In the genomic region with DNA sequence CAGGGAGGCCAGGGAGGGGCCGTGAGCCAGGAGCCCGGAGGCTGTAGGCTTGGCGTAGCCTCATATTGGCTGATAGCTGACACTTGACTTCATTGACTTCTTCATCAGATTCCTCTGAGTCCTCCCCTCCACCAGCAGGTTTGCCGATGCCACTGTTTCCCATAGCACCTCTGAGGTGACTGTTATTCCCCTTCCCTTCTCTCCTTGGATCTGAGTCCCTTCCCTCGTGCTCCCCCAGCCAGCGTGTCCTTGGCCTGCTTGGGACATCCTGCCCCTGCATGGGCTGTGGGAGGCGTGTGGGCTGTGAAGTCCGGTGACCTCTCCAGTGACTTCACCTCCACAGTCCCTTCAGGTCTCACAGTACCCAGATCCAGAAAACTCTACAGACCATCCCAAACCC, we compare ENCODE assay signal across 29 cellular contexts. TPM values are rescaled to one million over a fixed set of nuclear protein-coding genes. Genes with fewer than 3 reads are reported as not detected.
DNase-seq lines count a peak whose midpoint lies in the region; ATAC-seq and TF ChIP-seq lines count a peak whose summit lies in the region.
"Had no signal": no experiment of that assay in that cellular context is flagged by ENCODE, and none has a peak within 500 bp of the region (broad histone marks: within the 10 kb centered on the region; RNA-seq: fewer than 3 reads in every experiment).

No MANE protein-coding gene starts in this region.

- no peak for ATAC-seq in activated T-cell treated with anti-CD3 and anti-CD28 coated beads, Interleukin-2, amount 50 U/mL, for 4 hours
- no peak for ATAC-seq in activated B cell treated with CpG ODN at 0.5 μM for 24 hours (ENCODE audit: low read depth)
- ATAC-seq: activated CD8-positive, alpha-beta memory T cell treated with anti-CD3 and anti-CD28 coated beads, Interleukin-2, amount 10 ng/mL, durations not matched to agents 7 days and 5 days; activated naive CD4-positive, alpha-beta T cell treated with anti-CD3 and anti-CD28 coated beads, Interleukin-2, amount 50 U/mL, for 72 hours had no signal

- H3K27me3 ChIP-seq in mucosa of stomach (ENCODE audit: control insufficient read depth, insufficient read depth, low read length): no peaks in the 10 kb centered on the region
- H3K27me3 ChIP-seq in vagina: no peaks in the 10 kb centered on the region
- no peaks in the 10 kb centered on the region for H3K27me3 ChIP-seq in PC-9 (ENCODE audit: insufficient read depth, low read depth)

- peaks cover 67% of the 10 kb centered on the region for H3K4me1 Mint-ChIP-seq in activated T-cell treated with anti-CD3 and anti-CD28 coated beads, Interleukin-2, amount 50 U/mL, for 24 hours (ENCODE audit: low read depth)
- peaks cover 67% of the 10 kb centered on the region for H3K4me1 Mint-ChIP-seq in activated T-cell treated with anti-CD3 and anti-CD28 coated beads, Interleukin-2, amount 50 U/mL, for 4 hours (ENCODE audit: low read depth)
- H3K4me1 Mint-ChIP-seq in activated B cell treated with CpG ODN at 0.5 μM for 24 hours: peaks cover 59% of the 10 kb centered on the region

- no TSS peak for BruUV-seq in PC-9 (replicated peaks; lab: Mats Ljungman, UMichigan)

- DNase-seq in activated T-cell treated with anti-CD3 and anti-CD28 coated beads, Interleukin-2, amount 50 U/mL, for 24 hours: no peak
- DNase-seq in activated T-cell treated with anti-CD3 and anti-CD28 coated beads, Interleukin-2, amount 50 U/mL, for 4 hours: no peak
- DNase-seq in activated B cell treated with CpG ODN at 0.5 μM for 24 hours: no peak
- DNase-seq in vagina (ENCODE audit: extremely low spot score in 2 of 2): no peak
- no peak for DNase-seq in NCI-H2107 treated with DMSO at 0.1 percent for 48 hours (lab: John Stamatoyannopoulos, UW; ENCODE audit: unreplicated experiment)
- no peak for DNase-seq in PC-9
- DNase-seq: activated CD4-positive, alpha-beta T cell treated with anti-CD3 and anti-CD28 coated beads, Interleukin-2, amount 50 U/mL, for 1 hour; activated CD8-positive, alpha-beta memory T cell treated with anti-CD3 and anti-CD28 coated beads, Interleukin-2, amount 10 ng/mL, durations not matched to agents 7 days and 5 days; cerebellar nuclear complex; DMS53; GF-D8; GOT3; Kasumi-1; mammary epithelial cell; MV-4-11; NCI-H1694; NCI-H2171 treated with DMSO at 0.1 percent for 48 hours; NCI-H524 treated with DMSO at 0.1 percent for 48 hours; retina; RPMI8226; stimulated activated CD4-positive, alpha-beta T cell treated with anti-CD3 and anti-CD28 coated beads, Interleukin-2, amount 100 ng/mL, for 48 hours; stimulated activated naive CD4-positive, alpha-beta T cell treated with Interleukin-2 at 50 U/mL for 16 hours had no signal

- no peaks in the 10 kb centered on the region for H3K27me3 Mint-ChIP-seq in activated T-cell treated with anti-CD3 and anti-CD28 coated beads, Interleukin-2, amount 50 U/mL, for 24 hours
- H3K27me3 Mint-ChIP-seq in activated T-cell treated with anti-CD3 and anti-CD28 coated beads, Interleukin-2, amount 50 U/mL, for 4 hours (ENCODE audit: low read depth): no peaks in the 10 kb centered on the region
- no peaks in the 10 kb centered on the region for H3K27me3 Mint-ChIP-seq in activated B cell treated with CpG ODN at 0.5 μM for 24 hours
- H3K27me3 Mint-ChIP-seq: activated CD8-positive, alpha-beta memory T cell treated with anti-CD3 and anti-CD28 coated beads, Interleukin-2, amount 10 ng/mL, durations not matched to agents 7 days and 5 days had no signal

- no peaks in the 10 kb centered on the region for H3F3A ChIP-seq in PC-9 (ENCODE audit: insufficient read depth, low read depth)

- H3K27ac ChIP-seq in urinary bladder (ENCODE audit: low read depth) (peak overlapping the region; percentile 61), vagina (no peak overlapping the region), PC-9 (no peak overlapping the region)
- H3K27ac ChIP-seq: thoracic aorta had no signal

- CTCF ChIA-PET in activated B cell treated with CpG ODN at 0.5 μM for 24 hours (lab: Charles Lee): no interaction called here
- CTCF ChIA-PET in PC-9 (lab: Charles Lee): no interaction called here

- H3K9me2 ChIP-seq in PC-9 (ENCODE audit: insufficient read depth): no peaks in the 10 kb centered on the region

- no peak overlapping the region for H3K4me2 ChIP-seq in PC-9

- peaks cover 95% of the 10 kb centered on the region for H4K20me1 ChIP-seq in PC-9 (ENCODE audit: insufficient read depth)

- H3K9ac ChIP-seq in mucosa of stomach (ENCODE audit: low read length): peak overlapping the region; percentile 37

- H3K36me3 Mint-ChIP-seq in activated T-cell treated with anti-CD3 and anti-CD28 coated beads, Interleukin-2, amount 50 U/mL, for 24 hours (ENCODE audit: low read depth): peaks cover 12% of the 10 kb centered on the region
- H3K36me3 Mint-ChIP-seq in activated T-cell treated with anti-CD3 and anti-CD28 coated beads, Interleukin-2, amount 50 U/mL, for 4 hours (ENCODE audit: insufficient read depth): no peaks in the 10 kb centered on the region
- H3K36me3 Mint-ChIP-seq in activated B cell treated with CpG ODN at 0.5 μM for 24 hours (ENCODE audit: low read depth): peaks cover 3% of the 10 kb centered on the region
- H3K36me3 Mint-ChIP-seq: activated CD8-positive, alpha-beta memory T cell treated with anti-CD3 and anti-CD28 coated beads, Interleukin-2, amount 10 ng/mL, durations not matched to agents 7 days and 5 days; activated naive CD4-positive, alpha-beta T cell treated with anti-CD3 and anti-CD28 coated beads, Interleukin-2, amount 50 U/mL, for 72 hours had no signal

- H2AFZ ChIP-seq in PC-9: no peak overlapping the region

- POLR2A ChIA-PET in activated B cell treated with CpG ODN at 0.5 μM for 24 hours (lab: Charles Lee): interaction anchor here (4.2 kb wide), 1 partner anchor 9 kb away, joined by 25 read pairs; a partner anchor contains a TSS
- POLR2A ChIA-PET in PC-9 (lab: Charles Lee; ENCODE audit: unreplicated experiment): no interaction called here

- 84% methylated on average over 8 of the region's 8 CpGs for WGBS in urinary bladder

- TF ChIP-seq CTCF in activated B cell treated with CpG ODN at 0.5 μM for 24 hours (IDR thresholded peaks at IDR 0.05): no peak
- TF ChIP-seq CTCF in vagina (IDR thresholded peaks at IDR 0.05): no peak
- TF ChIP-seq CTCF in PC-9 (conservative IDR thresholded peaks at IDR 0.05): no peak

- intact Hi-C loops in activated B cell treated with CpG ODN at 0.5 μM for 24 hours (cut with micrococcal nuclease): loop anchor here (2.0 kb wide), 1 partner anchor 15 kb away; no protein-coding TSS in a partner anchor
- intact Hi-C loops in vagina (cut with DNase I): no loop called here
- intact Hi-C loops in PC-9 (cut with micrococcal nuclease; ENCODE audit: unreplicated experiment): no loop called here

- H3K4me3 ChIP-seq in mucosa of stomach (ENCODE audit: low read length) (no peak overlapping the region), urinary bladder (ENCODE audit: low read depth, low read length) (no peak overlapping the region), vagina (no peak overlapping the region), PC-9 (no peak overlapping the region)
- H3K4me3 ChIP-seq: thoracic aorta had no signal

- H3K36me3 ChIP-seq in mucosa of stomach (ENCODE audit: control insufficient read depth, insufficient read depth, low read length) (no peaks in the 10 kb centered on the region), urinary bladder (ENCODE audit: insufficient read depth) (no peaks in the 10 kb centered on the region), vagina (no peaks in the 10 kb centered on the region), PC-9 (ENCODE audit: low read depth) (no peaks in the 10 kb centered on the region)
- H3K36me3 ChIP-seq: thoracic aorta had no signal

- H3K4me1 ChIP-seq in mucosa of stomach (ENCODE audit: control insufficient read depth, insufficient read depth, low read length) (peaks cover 92% of the 10 kb centered on the region), urinary bladder (ENCODE audit: insufficient read depth) (no peaks in the 10 kb centered on the region), vagina (peaks cover 81% of the 10 kb centered on the region), PC-9 (replicated peaks; ENCODE audit: insufficient read depth) (peaks cover 13% of the 10 kb centered on the region)

- peaks cover 87% of the 10 kb centered on the region for H3K79me2 ChIP-seq in PC-9 (ENCODE audit: low read depth)

- no peaks in the 10 kb centered on the region for H3K9me3 Mint-ChIP-seq in activated T-cell treated with anti-CD3 and anti-CD28 coated beads, Interleukin-2, amount 50 U/mL, for 24 hours
- H3K9me3 Mint-ChIP-seq in activated T-cell treated with anti-CD3 and anti-CD28 coated beads, Interleukin-2, amount 50 U/mL, for 4 hours: no peaks in the 10 kb centered on the region
- no peaks in the 10 kb centered on the region for H3K9me3 Mint-ChIP-seq in activated B cell treated with CpG ODN at 0.5 μM for 24 hours
- H3K9me3 Mint-ChIP-seq: activated naive CD4-positive, alpha-beta T cell treated with anti-CD3 and anti-CD28 coated beads, Interleukin-2, amount 50 U/mL, for 72 hours; activated T-helper 1 cell treated with anti-CD3 and anti-CD28 coated beads, Interleukin-12 subunit alpha, Interleukin-12 subunit beta, Interleukin-2, Interleukin-4 antibody, amounts not matched to agents 30 ng/mL and 10 ng/mL and 1 ng/mL, durations not matched to agents 14 hours and 24 hours and 36 hours had no signal

- no peak for TF ChIP-seq POLR2A in vagina (IDR thresholded peaks at IDR 0.05)

- H3K9me3 ChIP-seq in mucosa of stomach (ENCODE audit: control insufficient read depth, low read length) (no peaks in the 10 kb centered on the region), vagina (no peaks in the 10 kb centered on the region), PC-9 (ENCODE audit: insufficient read depth, low read depth) (no peaks in the 10 kb centered on the region)
- H3K9me3 ChIP-seq: thoracic aorta had no signal

- H3K27ac Mint-ChIP-seq in activated T-cell treated with anti-CD3 and anti-CD28 coated beads, Interleukin-2, amount 50 U/mL, for 24 hours: peak overlapping the region; percentile 44
- peak overlapping the region; percentile 37 for H3K27ac Mint-ChIP-seq in activated B cell treated with CpG ODN at 0.5 μM for 24 hours
- H3K27ac Mint-ChIP-seq: activated CD8-positive, alpha-beta memory T cell treated with anti-CD3 and anti-CD28 coated beads, Interleukin-2, amount 10 ng/mL, durations not matched to agents 7 days and 5 days; activated T-helper 1 cell treated with anti-CD3 and anti-CD28 coated beads, Interleukin-12 subunit alpha, Interleukin-12 subunit beta, Interleukin-2, Interleukin-4 antibody, amounts not matched to agents 30 ng/mL and 10 ng/mL and 1 ng/mL, durations not matched to agents 14 hours and 24 hours and 36 hours had no signal

- no peak overlapping the region for H3K4me3 Mint-ChIP-seq in activated T-cell treated with anti-CD3 and anti-CD28 coated beads, Interleukin-2, amount 50 U/mL, for 24 hours
- no peak overlapping the region for H3K4me3 Mint-ChIP-seq in activated T-cell treated with anti-CD3 and anti-CD28 coated beads, Interleukin-2, amount 50 U/mL, for 4 hours
- no peak overlapping the region for H3K4me3 Mint-ChIP-seq in activated B cell treated with CpG ODN at 0.5 μM for 24 hours
- H3K4me3 Mint-ChIP-seq: activated CD8-positive, alpha-beta memory T cell treated with anti-CD3 and anti-CD28 coated beads, Interleukin-2, amount 10 ng/mL, durations not matched to agents 7 days and 5 days; activated T-helper 1 cell treated with anti-CD3 and anti-CD28 coated beads, Interleukin-12 subunit alpha, Interleukin-12 subunit beta, Interleukin-2, Interleukin-4 antibody, amounts not matched to agents 30 ng/mL and 10 ng/mL and 1 ng/mL, durations not matched to agents 14 hours and 24 hours and 36 hours had no signal

RNA-seq across cellular contexts. Expression of a gene that starts 8.8 kb away (rescaled TPM):
- 10 to 100 TPM; 23.2 to 24.9 (median 24.7) TPM for total RNA-seq in activated T-cell treated with anti-CD3 and anti-CD28 coated beads, Interleukin-2, amount 50 U/mL, for 4 hours
- 18.8 and 27.2 TPM in 2 replicates for total RNA-seq in activated B cell treated with CpG ODN at 0.5 μM for 24 hours
- 16.8 TPM for total RNA-seq in urinary bladder
- polyA plus RNA-seq in urinary bladder: 31.6 TPM
- 23.8 TPM for total RNA-seq in vagina
- total RNA-seq in PC-9 (2021): 41.1 and 49.5 TPM in 2 replicates

RNA-seq across cellular contexts. Expression of a gene that starts 22.7 kb away (rescaled TPM):
- 10 to 100 TPM; 58.8 to 69.3 (median 65.0) TPM for total RNA-seq in activated T-cell treated with anti-CD3 and anti-CD28 coated beads, Interleukin-2, amount 50 U/mL, for 4 hours
- 37.0 and 38.7 TPM in 2 replicates for total RNA-seq in activated B cell treated with CpG ODN at 0.5 μM for 24 hours
- total RNA-seq in urinary bladder: 10.4 TPM
- 23.6 TPM for polyA plus RNA-seq in urinary bladder
- 42.0 TPM for total RNA-seq in vagina
- 29.6 and 30.6 TPM in 2 replicates for total RNA-seq in PC-9 (2021)

RNA-seq across cellular contexts. Expression of a gene that starts 25.5 kb away (rescaled TPM):
- total RNA-seq in activated T-cell treated with anti-CD3 and anti-CD28 coated beads, Interleukin-2, amount 50 U/mL, for 4 hours: 10 to 100 TPM in 1 of 3 donors, 1 to 10 TPM in 2; 7.8 to 10.2 (median 8.6) TPM
- total RNA-seq in activated B cell treated with CpG ODN at 0.5 μM for 24 hours: 27.8 and 28.0 TPM in 2 replicates
- total RNA-seq in urinary bladder: 0.42 TPM
- 0.65 TPM for polyA plus RNA-seq in urinary bladder
- total RNA-seq in vagina: 5.6 TPM
- total RNA-seq in PC-9 (2021): 3.1 and 3.7 TPM in 2 replicates
- total RNA-seq: A172, osteoblast had no signal

RNA-seq across cellular contexts. Expression of a gene that starts 59.0 kb away (rescaled TPM):
- under 1 TPM; 0.30 to 0.45 (median 0.33) TPM for total RNA-seq in activated T-cell treated with anti-CD3 and anti-CD28 coated beads, Interleukin-2, amount 50 U/mL, for 4 hours
- total RNA-seq in activated B cell treated with CpG ODN at 0.5 μM for 24 hours: 0.11 and 0.12 TPM in 2 replicates
- total RNA-seq in urinary bladder: 0.58 TPM
- polyA plus RNA-seq in urinary bladder: 0.37 TPM
- 14.0 TPM for total RNA-seq in vagina
- 0.37 and 0.75 TPM in 2 replicates for total RNA-seq in PC-9 (2021)
- total RNA-seq: A172, osteoblast had no signal
